ENCODE assay signal across 8 cellular contexts in the genomic region with DNA sequence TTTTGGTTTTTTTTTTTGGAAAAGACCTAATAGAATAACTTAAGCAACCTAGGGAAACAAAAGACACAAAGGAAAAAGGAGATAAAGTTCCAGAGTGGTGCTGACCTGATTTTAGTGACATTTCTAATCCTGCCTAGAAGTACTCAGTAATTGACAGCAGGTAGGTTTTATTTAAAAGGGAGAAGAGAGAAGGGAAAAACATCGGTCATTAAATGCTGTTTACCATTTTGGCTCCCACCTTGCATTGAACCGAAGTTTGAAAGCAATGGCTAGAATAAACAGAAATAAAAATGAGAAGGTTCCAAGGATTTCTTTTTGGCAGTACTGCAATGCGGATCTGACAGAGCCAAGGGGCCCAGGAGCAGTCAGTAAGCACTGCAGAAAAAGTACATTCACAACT.
"Had no signal": no experiment of that assay in that cellular context is flagged by ENCODE, and none has a peak within 500 bp of the region (broad histone marks: within the 10 kb centered on the region; RNA-seq: fewer than 3 reads in every experiment).

No MANE protein-coding gene starts in this region.

- H3K4me2 ChIP-seq: KMS-11 had no signal

- H3K27ac ChIP-seq: HL-60, KMS-11 had no signal

- DNase-seq: IMR-90, KBM-7, KG1 had no signal

- H3K4me3 ChIP-seq: K562 had no signal

- ATAC-seq: HepG2, K562 had no signal

- FAIRE-seq: HepG2, HTR-8/SVneo, K562 had no signal
